Comparison of ENCODE assay signal across 11 cellular contexts in genomic region chr2:12948963-12949353, GRCh38.
DNase-seq lines count a peak whose midpoint lies in the region; ATAC-seq, FAIRE-seq and TF ChIP-seq lines count a peak whose summit lies in the region.
"Had no signal": no experiment of that assay in that cellular context is flagged by ENCODE, and none has a peak within 500 bp of the region (broad histone marks: within the 10 kb centered on the region; RNA-seq: fewer than 3 reads in every experiment).

No MANE protein-coding gene starts in this region.

- peak overlapping the region; percentile 2 for H3K27ac Mint-ChIP-seq in activated CD8-positive, alpha-beta T cell treated with anti-CD3 and anti-CD28 coated beads, Interleukin-2, amount 10 ng/mL, durations not matched to agents 7 days and 5 days
- no peak overlapping the region for H3K27ac Mint-ChIP-seq in mesothelial cell of epicardium
- H3K27ac Mint-ChIP-seq: CD14-positive monocyte had no signal

- POLR2A ChIA-PET in activated CD8-positive, alpha-beta T cell treated with anti-CD3 and anti-CD28 coated beads, Interleukin-2, amount 10 ng/mL, durations not matched to agents 7 days and 5 days (lab: Charles Lee), result no interaction called here

- H3K4me1 Mint-ChIP-seq in activated CD8-positive, alpha-beta T cell treated with anti-CD3 and anti-CD28 coated beads, Interleukin-2, amount 10 ng/mL, durations not matched to agents 7 days and 5 days (ENCODE audit: low read depth), result peaks cover 26% of the 10 kb centered on the region
- H3K4me1 Mint-ChIP-seq in mesothelial cell of epicardium, result peaks cover 40% of the 10 kb centered on the region
- H3K4me1 Mint-ChIP-seq: CD14-positive monocyte had no signal

- H3K36me3 Mint-ChIP-seq in activated CD8-positive, alpha-beta T cell treated with anti-CD3 and anti-CD28 coated beads, Interleukin-2, amount 10 ng/mL, durations not matched to agents 7 days and 5 days (ENCODE audit: low read depth), result peaks cover 4% of the 10 kb centered on the region
- no peaks in the 10 kb centered on the region for H3K36me3 Mint-ChIP-seq in mesothelial cell of epicardium
- H3K36me3 Mint-ChIP-seq: CD14-positive monocyte had no signal

- FAIRE-seq in GM12891 (lab: Jason Lieb, UNC), result peak; percentile 9
- FAIRE-seq in urothelium cell line (lab: Jason Lieb, UNC), result no peak
- FAIRE-seq: islet of Langerhans had no signal

- H3K9me3 Mint-ChIP-seq in activated CD8-positive, alpha-beta T cell treated with anti-CD3 and anti-CD28 coated beads, Interleukin-2, amount 10 ng/mL, durations not matched to agents 7 days and 5 days (ENCODE audit: insufficient read depth), result peaks cover 3% of the 10 kb centered on the region
- no peaks in the 10 kb centered on the region for H3K9me3 Mint-ChIP-seq in mesothelial cell of epicardium

- H3K27me3 Mint-ChIP-seq in activated CD8-positive, alpha-beta T cell treated with anti-CD3 and anti-CD28 coated beads, Interleukin-2, amount 10 ng/mL, durations not matched to agents 7 days and 5 days (ENCODE audit: low read depth), result peaks cover 24% of the 10 kb centered on the region
- peaks cover 3% of the 10 kb centered on the region for H3K27me3 Mint-ChIP-seq in mesothelial cell of epicardium (ENCODE audit: low read depth)

- ATAC-seq in GM19035 (IDR thresholded peaks at IDR 0.05; ENCODE audit: unreplicated experiment), result peak; percentile 74
- peak; percentile 95 for ATAC-seq in HG02973 (IDR thresholded peaks at IDR 0.05; ENCODE audit: unreplicated experiment)
- ATAC-seq in activated CD8-positive, alpha-beta T cell treated with anti-CD3 and anti-CD28 coated beads, Interleukin-2, amount 10 ng/mL, durations not matched to agents 7 days and 5 days, result peak; percentile 58

- TF ChIP-seq CTCF in mesothelial cell of epicardium (IDR thresholded peaks at IDR 0.05; ENCODE audit: unreplicated experiment) (no peak), foreskin fibroblast (IDR thresholded peaks at IDR 0.05; ENCODE audit: low read depth, low read length) (no peak)

- H3K4me3 ChIP-seq in foreskin fibroblast (ENCODE audit: low read depth in 1 of 2, low read length in 2 of 2), result no peak overlapping the region

- DNase-seq in GM12891 (ENCODE audit: insufficient read length, low spot score) (peak; percentile 9), mesothelial cell of epicardium (ENCODE audit: low spot score in 2 of 2, unreplicated experiment in 2 of 2) (no peak), HUDEP-2 (lab: John Stamatoyannopoulos, UW; ENCODE audit: unreplicated experiment in 76 of 76) (no peak), urothelium cell line (ENCODE audit: low spot score) (no peak), foreskin fibroblast (no peak)
- DNase-seq in activated CD8-positive, alpha-beta T cell treated with anti-CD3 and anti-CD28 coated beads, Interleukin-2, amount 10 ng/mL, durations not matched to agents 7 days and 5 days, result peak; percentile 25
- DNase-seq: OCI-M1 had no signal

- no peak overlapping the region for H3K4me3 Mint-ChIP-seq in activated CD8-positive, alpha-beta T cell treated with anti-CD3 and anti-CD28 coated beads, Interleukin-2, amount 10 ng/mL, durations not matched to agents 7 days and 5 days
- no peak overlapping the region for H3K4me3 Mint-ChIP-seq in mesothelial cell of epicardium
- H3K4me3 Mint-ChIP-seq: CD14-positive monocyte had no signal

- CTCF ChIA-PET in activated CD8-positive, alpha-beta T cell treated with anti-CD3 and anti-CD28 coated beads, Interleukin-2, amount 10 ng/mL, durations not matched to agents 7 days and 5 days (lab: Charles Lee), result interaction anchor here (1.0 to 3.5 kb wide), 6 partner anchors 10 to 94 kb away, joined by 3 to 23 read pairs (median 4); no protein-coding TSS in a partner anchor

- no peak for TF ChIP-seq POLR2A in GM12891 (IDR thresholded peaks at IDR 0.05; ENCODE audit: low read depth, low read length)

TF ChIP-seq in GM12891, 5 proteins besides CTCF, POLR2A, EP300 and RAD21:
- TF ChIP-seq PAX5 (IDR thresholded peaks at IDR 0.05; ENCODE audit: insufficient read depth, low read length, severe bottlenecking), result peak; percentile 28
- no peak for TF ChIP-seq SPI1 (IDR thresholded peaks at IDR 0.05; ENCODE audit: low read depth, low read length)

Comparison
In these comparisons a context has a peak if more than half of its experiments do, and no peak if none do; other contexts are left out.
1. DNase-seq: peak in GM12891 (single experiment) and activated CD8-positive, alpha-beta T cell treated with anti-CD3 and anti-CD28 coated beads, Interleukin-2, amount 10 ng/mL, durations not matched to agents 7 days and 5 days (single experiment); none in mesothelial cell of epicardium (0 of 2), HUDEP-2 (0 of 76), urothelium cell line (single experiment) and foreskin fibroblast (0 of 2).
2. Peak in every context shown above with its lines, with median percentiles within 50 percentile points of each other: ATAC-seq.